ENCODE assay signal across 1 cellular context in genomic region chr1:11059990-11060948, GRCh38.
TF ChIP-seq lines count a peak whose summit lies in the region.

SRM (minus strand) TSS chr1:11060018; CDS start chr1:11059943, 75 bp downstream.

TF ChIP-seq in H1, 55 proteins besides CTCF, POLR2A, EP300 and RAD21:
- TF ChIP-seq MAFK (IDR thresholded peaks at IDR 0.05; ENCODE audit: low read depth, low read length) (no peak), PHF8 (conservative IDR thresholded peaks at IDR 0.05; ENCODE audit: low read depth, low read length) (peak; percentile 89), BACH1 (IDR thresholded peaks at IDR 0.05; ENCODE audit: low read length) (no peak), ASH2L (IDR thresholded peaks at IDR 0.05; ENCODE audit: low read length) (peak; percentile 43), BRCA1 (IDR thresholded peaks at IDR 0.05; ENCODE audit: low read depth, low read length) (no peak), SIN3A (conservative IDR thresholded peaks at IDR 0.05 in 1 of 2, IDR thresholded peaks at IDR 0.05 in 1 of 2; ENCODE audit: low read depth in 1 of 2, low read length in 2 of 2) (peak; percentile 73 to 81; a peak in 2 of 4 replicates), NRF1 (IDR thresholded peaks at IDR 0.05; ENCODE audit: low read depth, low read length) (no peak), RFX5 (IDR thresholded peaks at IDR 0.05; ENCODE audit: borderline replicate concordance, low read depth, low read length) (no peak), CEBPB (IDR thresholded peaks at IDR 0.05; ENCODE audit: low read depth, low read length) (no peak), RXRA (IDR thresholded peaks at IDR 0.05; ENCODE audit: insufficient read depth, low read depth, low read length) (no peak), ATF2 (IDR thresholded peaks at IDR 0.05; ENCODE audit: low read length) (no peak), FOSL1 (IDR thresholded peaks at IDR 0.05; ENCODE audit: insufficient read depth, low read depth, low read length) (no peak), NANOG (IDR thresholded peaks at IDR 0.05; ENCODE audit: insufficient read depth, low read depth, low read length, poor library complexity, severe bottlenecking) (no peak), SRF (IDR thresholded peaks at IDR 0.05; ENCODE audit: low read depth, low read length) (no peak), EZH2 (IDR thresholded peaks at IDR 0.05; ENCODE audit: low read depth, low read length, severe bottlenecking) (no peak), CTBP2 (IDR thresholded peaks at IDR 0.05; ENCODE audit: borderline replicate concordance, insufficient read depth, insufficient read length, low read length) (no peak), EGR1 (IDR thresholded peaks at IDR 0.05; ENCODE audit: borderline replicate concordance, low read depth, low read length) (no peak), SP2 (IDR thresholded peaks at IDR 0.05; ENCODE audit: low read length) (peak; percentile 11; the same call in 1 of the 2 replicates), TAF1 (IDR thresholded peaks at IDR 0.05; ENCODE audit: low read depth, low read length) (peak; percentile 74), JUN (IDR thresholded peaks at IDR 0.05; ENCODE audit: low read depth, low read length) (no peak), YY1 (IDR thresholded peaks at IDR 0.05; ENCODE audit: low read depth, low read length) (no peak), KDM1A (IDR thresholded peaks at IDR 0.05; ENCODE audit: borderline replicate concordance, low read length) (no peak), KDM4A (IDR thresholded peaks at IDR 0.05; ENCODE audit: low read depth, low read length, severe bottlenecking) (peak; percentile 22), CHD1 (IDR thresholded peaks at IDR 0.05; ENCODE audit: low read depth, low read length) (no peak), SAP30 (IDR thresholded peaks at IDR 0.05; ENCODE audit: insufficient read depth, insufficient replicate concordance, low read length) (no peak), CBX8 (IDR thresholded peaks at IDR 0.05; ENCODE audit: borderline replicate concordance, low read depth, low read length) (no peak), GABPA (IDR thresholded peaks at IDR 0.05; ENCODE audit: borderline replicate concordance, insufficient read depth, low read length) (0 out of 2 replicates have a peak, but pooled peaks have one; percentile 42), SIX5 (IDR thresholded peaks at IDR 0.05; ENCODE audit: low read depth, low read length) (no peak), MAX (IDR thresholded peaks at IDR 0.05) (peak; percentile 74), CREB1 (IDR thresholded peaks at IDR 0.05) (no peak; the same call in 1 of the 2 replicates), RBBP5 (IDR thresholded peaks at IDR 0.05; ENCODE audit: borderline replicate concordance, low read depth, low read length) (peak; percentile 35; the same call in 1 of the 2 replicates), USF2 (IDR thresholded peaks at IDR 0.05; ENCODE audit: low read length) (peak; percentile 69), POU5F1 (IDR thresholded peaks at IDR 0.05; ENCODE audit: low read depth, low read length) (no peak), ZNF274 (IDR thresholded peaks at IDR 0.05; ENCODE audit: borderline replicate concordance, extremely low read depth, low read length) (no peak), BCL11A (IDR thresholded peaks at IDR 0.05; ENCODE audit: low read depth in 2 of 2, low read length in 2 of 2) (no peak), HDAC2 (IDR thresholded peaks at IDR 0.05; ENCODE audit: borderline replicate concordance in 1 of 2, low read depth in 2 of 2, low read length in 2 of 2) (0 out of 4 replicates have a peak, but pooled peaks of 1 of the 2 experiments have one; percentile 20), JUND (IDR thresholded peaks at IDR 0.05; ENCODE audit: low read length) (no peak), SP1 (IDR thresholded peaks at IDR 0.05; ENCODE audit: low read depth, low read length) (peak; percentile 80; the same call in 1 of the 2 replicates), SIRT6 (IDR thresholded peaks at IDR 0.05; ENCODE audit: low read length) (no peak), GTF2F1 (IDR thresholded peaks at IDR 0.05; ENCODE audit: borderline replicate concordance, low read depth, low read length) (no peak), RNF2 (IDR thresholded peaks at IDR 0.05; ENCODE audit: borderline replicate concordance, low read depth, low read length, missing control alignments, poor library complexity, severe bottlenecking) (no peak), CHD2 (IDR thresholded peaks at IDR 0.05; ENCODE audit: low read length) (no peak), TEAD4 (IDR thresholded peaks at IDR 0.05; ENCODE audit: low read depth, low read length) (no peak), CBX5 (IDR thresholded peaks at IDR 0.05; ENCODE audit: low read depth, low read length) (no peak), POLR2AphosphoS5 (IDR thresholded peaks at IDR 0.05; ENCODE audit: low read depth, low read length) (no peak), SUZ12 (IDR thresholded peaks at IDR 0.05; ENCODE audit: low read length) (no peak), SP4 (IDR thresholded peaks at IDR 0.05; ENCODE audit: low read length) (no peak), TBP (IDR thresholded peaks at IDR 0.05; ENCODE audit: low read depth, low read length) (peak; percentile 58), TAF7 (optimal IDR thresholded peaks at IDR 0.05; ENCODE audit: borderline replicate concordance, low read depth, low read length) (no peak)
- TF ChIP-seq, protein P1, sequence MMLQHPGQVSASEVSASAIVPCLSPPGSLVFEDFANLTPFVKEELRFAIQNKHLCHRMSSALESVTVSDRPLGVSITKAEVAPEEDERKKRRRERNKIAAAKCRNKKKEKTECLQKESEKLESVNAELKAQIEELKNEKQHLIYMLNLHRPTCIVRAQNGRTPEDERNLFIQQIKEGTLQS (IDR thresholded peaks at IDR 0.05; ENCODE audit: insufficient read depth, low read depth, low read length) = no peak
- TF ChIP-seq, protein P2, sequence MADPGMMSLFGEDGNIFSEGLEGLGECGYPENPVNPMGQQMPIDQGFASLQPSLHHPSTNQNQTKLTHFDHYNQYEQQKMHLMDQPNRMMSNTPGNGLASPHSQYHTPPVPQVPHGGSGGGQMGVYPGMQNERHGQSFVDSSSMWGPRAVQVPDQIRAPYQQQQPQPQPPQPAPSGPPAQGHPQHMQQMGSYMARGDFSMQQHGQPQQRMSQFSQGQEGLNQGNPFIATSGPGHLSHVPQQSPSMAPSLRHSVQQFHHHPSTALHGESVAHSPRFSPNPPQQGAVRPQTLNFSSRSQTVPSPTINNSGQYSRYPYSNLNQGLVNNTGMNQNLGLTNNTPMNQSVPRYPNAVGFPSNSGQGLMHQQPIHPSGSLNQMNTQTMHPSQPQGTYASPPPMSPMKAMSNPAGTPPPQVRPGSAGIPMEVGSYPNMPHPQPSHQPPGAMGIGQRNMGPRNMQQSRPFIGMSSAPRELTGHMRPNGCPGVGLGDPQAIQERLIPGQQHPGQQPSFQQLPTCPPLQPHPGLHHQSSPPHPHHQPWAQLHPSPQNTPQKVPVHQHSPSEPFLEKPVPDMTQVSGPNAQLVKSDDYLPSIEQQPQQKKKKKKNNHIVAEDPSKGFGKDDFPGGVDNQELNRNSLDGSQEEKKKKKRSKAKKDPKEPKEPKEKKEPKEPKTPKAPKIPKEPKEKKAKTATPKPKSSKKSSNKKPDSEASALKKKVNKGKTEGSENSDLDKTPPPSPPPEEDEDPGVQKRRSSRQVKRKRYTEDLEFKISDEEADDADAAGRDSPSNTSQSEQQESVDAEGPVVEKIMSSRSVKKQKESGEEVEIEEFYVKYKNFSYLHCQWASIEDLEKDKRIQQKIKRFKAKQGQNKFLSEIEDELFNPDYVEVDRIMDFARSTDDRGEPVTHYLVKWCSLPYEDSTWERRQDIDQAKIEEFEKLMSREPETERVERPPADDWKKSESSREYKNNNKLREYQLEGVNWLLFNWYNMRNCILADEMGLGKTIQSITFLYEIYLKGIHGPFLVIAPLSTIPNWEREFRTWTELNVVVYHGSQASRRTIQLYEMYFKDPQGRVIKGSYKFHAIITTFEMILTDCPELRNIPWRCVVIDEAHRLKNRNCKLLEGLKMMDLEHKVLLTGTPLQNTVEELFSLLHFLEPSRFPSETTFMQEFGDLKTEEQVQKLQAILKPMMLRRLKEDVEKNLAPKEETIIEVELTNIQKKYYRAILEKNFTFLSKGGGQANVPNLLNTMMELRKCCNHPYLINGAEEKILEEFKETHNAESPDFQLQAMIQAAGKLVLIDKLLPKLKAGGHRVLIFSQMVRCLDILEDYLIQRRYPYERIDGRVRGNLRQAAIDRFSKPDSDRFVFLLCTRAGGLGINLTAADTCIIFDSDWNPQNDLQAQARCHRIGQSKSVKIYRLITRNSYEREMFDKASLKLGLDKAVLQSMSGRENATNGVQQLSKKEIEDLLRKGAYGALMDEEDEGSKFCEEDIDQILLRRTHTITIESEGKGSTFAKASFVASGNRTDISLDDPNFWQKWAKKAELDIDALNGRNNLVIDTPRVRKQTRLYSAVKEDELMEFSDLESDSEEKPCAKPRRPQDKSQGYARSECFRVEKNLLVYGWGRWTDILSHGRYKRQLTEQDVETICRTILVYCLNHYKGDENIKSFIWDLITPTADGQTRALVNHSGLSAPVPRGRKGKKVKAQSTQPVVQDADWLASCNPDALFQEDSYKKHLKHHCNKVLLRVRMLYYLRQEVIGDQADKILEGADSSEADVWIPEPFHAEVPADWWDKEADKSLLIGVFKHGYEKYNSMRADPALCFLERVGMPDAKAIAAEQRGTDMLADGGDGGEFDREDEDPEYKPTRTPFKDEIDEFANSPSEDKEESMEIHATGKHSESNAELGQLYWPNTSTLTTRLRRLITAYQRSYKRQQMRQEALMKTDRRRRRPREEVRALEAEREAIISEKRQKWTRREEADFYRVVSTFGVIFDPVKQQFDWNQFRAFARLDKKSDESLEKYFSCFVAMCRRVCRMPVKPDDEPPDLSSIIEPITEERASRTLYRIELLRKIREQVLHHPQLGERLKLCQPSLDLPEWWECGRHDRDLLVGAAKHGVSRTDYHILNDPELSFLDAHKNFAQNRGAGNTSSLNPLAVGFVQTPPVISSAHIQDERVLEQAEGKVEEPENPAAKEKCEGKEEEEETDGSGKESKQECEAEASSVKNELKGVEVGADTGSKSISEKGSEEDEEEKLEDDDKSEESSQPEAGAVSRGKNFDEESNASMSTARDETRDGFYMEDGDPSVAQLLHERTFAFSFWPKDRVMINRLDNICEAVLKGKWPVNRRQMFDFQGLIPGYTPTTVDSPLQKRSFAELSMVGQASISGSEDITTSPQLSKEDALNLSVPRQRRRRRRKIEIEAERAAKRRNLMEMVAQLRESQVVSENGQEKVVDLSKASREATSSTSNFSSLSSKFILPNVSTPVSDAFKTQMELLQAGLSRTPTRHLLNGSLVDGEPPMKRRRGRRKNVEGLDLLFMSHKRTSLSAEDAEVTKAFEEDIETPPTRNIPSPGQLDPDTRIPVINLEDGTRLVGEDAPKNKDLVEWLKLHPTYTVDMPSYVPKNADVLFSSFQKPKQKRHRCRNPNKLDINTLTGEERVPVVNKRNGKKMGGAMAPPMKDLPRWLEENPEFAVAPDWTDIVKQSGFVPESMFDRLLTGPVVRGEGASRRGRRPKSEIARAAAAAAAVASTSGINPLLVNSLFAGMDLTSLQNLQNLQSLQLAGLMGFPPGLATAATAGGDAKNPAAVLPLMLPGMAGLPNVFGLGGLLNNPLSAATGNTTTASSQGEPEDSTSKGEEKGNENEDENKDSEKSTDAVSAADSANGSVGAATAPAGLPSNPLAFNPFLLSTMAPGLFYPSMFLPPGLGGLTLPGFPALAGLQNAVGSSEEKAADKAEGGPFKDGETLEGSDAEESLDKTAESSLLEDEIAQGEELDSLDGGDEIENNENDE (IDR thresholded peaks at IDR 0.05; ENCODE audit: insufficient replicate concordance, low read length) = no peak
